17 cellular contexts compared by ENCODE assay signal in the genomic region with DNA sequence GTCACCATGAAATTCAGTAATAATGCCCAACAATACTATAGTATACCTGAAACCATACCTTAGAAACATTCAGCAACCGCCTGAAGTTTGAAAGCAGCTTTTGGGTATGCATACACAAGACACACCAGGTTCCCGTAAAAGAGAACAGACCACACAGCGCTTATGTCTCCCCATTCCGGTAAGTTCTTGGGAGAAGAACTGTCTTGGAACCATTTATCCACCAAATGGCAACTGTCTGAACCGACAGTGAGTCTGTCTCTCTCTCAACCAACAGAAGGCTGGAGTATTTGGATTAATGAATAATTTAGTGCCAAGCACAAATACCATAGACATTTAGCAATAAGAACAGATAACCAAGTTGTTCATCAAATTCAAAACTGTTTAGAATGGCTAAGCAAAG. TPM values are rescaled to one million over a fixed set of nuclear protein-coding genes. Genes with fewer than 3 reads are reported as not detected.
DNase-seq lines count a peak whose midpoint lies in the region; ATAC-seq and TF ChIP-seq lines count a peak whose summit lies in the region.
"Had no signal": no experiment of that assay in that cellular context is flagged by ENCODE, and none has a peak within 500 bp of the region (broad histone marks: within the 10 kb centered on the region; RNA-seq: fewer than 3 reads in every experiment).

No MANE protein-coding gene starts in this region.

- H3K4me3 Mint-ChIP-seq in neural crest cell: peak overlapping the region; percentile 99
- H3K4me3 Mint-ChIP-seq in activated T-cell treated with anti-CD3 and anti-CD28 coated beads, Interleukin-2, amount 50 U/mL, for 4 hours: no peak overlapping the region
- H3K4me3 Mint-ChIP-seq: CD14-positive monocyte; CD4-positive, alpha-beta memory T cell; GM23338 had no signal

- no peak overlapping the region for H3K4me3 ChIP-seq in esophagus squamous epithelium
- H3K4me3 ChIP-seq in gastrocnemius medialis: no peak overlapping the region
- H3K4me3 ChIP-seq: BLaER1, GM23338 had no signal

- WGBS in esophagus squamous epithelium, 2 donors: 64 to 82% methylated on average over 5 of the region's 5 CpGs

- peaks cover 5 to 98% (median 31%) of the 10 kb centered on the region in 3 donors for H3K4me1 ChIP-seq in esophagus squamous epithelium
- H3K4me1 ChIP-seq in gastrocnemius medialis: peaks cover 85 to 92% of the 10 kb centered on the region in 2 donors

- H3K36me3 ChIP-seq in esophagus squamous epithelium: peaks cover 0 to 9% (median 0%) of the 10 kb centered on the region in 3 donors
- H3K36me3 ChIP-seq in gastrocnemius medialis: no peaks in the 10 kb centered on the region

- peaks cover 17% of the 10 kb centered on the region for H3K36me3 Mint-ChIP-seq in neural crest cell (ENCODE audit: low read depth)
- no peaks in the 10 kb centered on the region for H3K36me3 Mint-ChIP-seq in activated T-cell treated with anti-CD3 and anti-CD28 coated beads, Interleukin-2, amount 50 U/mL, for 4 hours (ENCODE audit: insufficient read depth)
- H3K36me3 Mint-ChIP-seq: CD14-positive monocyte; CD4-positive, alpha-beta memory T cell had no signal

- ATAC-seq in gastrocnemius medialis (no peak), HG02840 (IDR thresholded peaks at IDR 0.05; ENCODE audit: low FRiP score, unreplicated experiment) (no peak), HG03565 (IDR thresholded peaks at IDR 0.05; ENCODE audit: unreplicated experiment) (no peak)
- no peak for ATAC-seq in activated T-cell treated with anti-CD3 and anti-CD28 coated beads, Interleukin-2, amount 50 U/mL, for 4 hours
- ATAC-seq: GM23338 had no signal

- TF ChIP-seq POLR2A in esophagus squamous epithelium (IDR thresholded peaks at IDR 0.05): no peak
- no peak for TF ChIP-seq POLR2A in gastrocnemius medialis (IDR thresholded peaks at IDR 0.05)

- peaks cover 12% of the 10 kb centered on the region for H3K27me3 Mint-ChIP-seq in neural crest cell (ENCODE audit: low read depth)
- peaks cover 66% of the 10 kb centered on the region for H3K27me3 Mint-ChIP-seq in activated T-cell treated with anti-CD3 and anti-CD28 coated beads, Interleukin-2, amount 50 U/mL, for 4 hours (ENCODE audit: low read depth)

- H3K27me3 ChIP-seq in esophagus squamous epithelium: peaks cover 0 to 14% (median 0%) of the 10 kb centered on the region in 4 donors
- no peaks in the 10 kb centered on the region for H3K27me3 ChIP-seq in gastrocnemius medialis
- H3K27me3 ChIP-seq: BLaER1 had no signal

- intact Hi-C loops in esophagus squamous epithelium (cut with DNase I): no loop called here
- intact Hi-C loops in gastrocnemius medialis (cut with DNase I; ENCODE audit: low total_unique reads): no loop called here

- H3K27ac ChIP-seq in esophagus squamous epithelium: peak overlapping the region in 3 of 4 donors; percentile 36 to 59 (median 38)
- peak overlapping the region in 3 of 4 donors; percentile 92 to 96 (median 94) for H3K27ac ChIP-seq in gastrocnemius medialis
- H3K27ac ChIP-seq: BLaER1 had no signal

- no peak for DNase-seq in esophagus squamous epithelium (lab: John Stamatoyannopoulos, UW)
- DNase-seq in neural crest cell (ENCODE audit: low read depth, low spot score): no peak
- DNase-seq in gastrocnemius medialis: no peak
- DNase-seq in activated T-cell treated with anti-CD3 and anti-CD28 coated beads, Interleukin-2, amount 50 U/mL, for 4 hours: no peak
- DNase-seq in activated T-cell treated with anti-CD3 and anti-CD28 coated beads, Interleukin-2, amount 50 U/mL, for 1 hour: no peak
- DNase-seq: 8988T; CD4-positive, alpha-beta memory T cell; DMS153; DMS79; GF-D8; HCEC 1CT had no signal

- no peak overlapping the region for H3K27ac Mint-ChIP-seq in neural crest cell (ENCODE audit: unreplicated experiment)
- H3K27ac Mint-ChIP-seq: CD14-positive monocyte; CD4-positive, alpha-beta memory T cell; GM23338 had no signal

- peaks cover 78% of the 10 kb centered on the region for H3K4me1 Mint-ChIP-seq in neural crest cell
- no peaks in the 10 kb centered on the region for H3K4me1 Mint-ChIP-seq in activated T-cell treated with anti-CD3 and anti-CD28 coated beads, Interleukin-2, amount 50 U/mL, for 4 hours (ENCODE audit: low read depth)
- H3K4me1 Mint-ChIP-seq: CD14-positive monocyte; CD4-positive, alpha-beta memory T cell had no signal

- TF ChIP-seq CTCF in esophagus squamous epithelium (IDR thresholded peaks at IDR 0.05) (no peak), neural crest cell (conservative IDR thresholded peaks at IDR 0.05) (no peak), gastrocnemius medialis (IDR thresholded peaks at IDR 0.05 in 4 of 5, conservative IDR thresholded peaks at IDR 0.05 in 1 of 5) (no peak)

- no peaks in the 10 kb centered on the region for H3K9me3 ChIP-seq in esophagus squamous epithelium
- H3K9me3 ChIP-seq in gastrocnemius medialis: no peaks in the 10 kb centered on the region
- H3K9me3 ChIP-seq: BLaER1 had no signal

- in situ Hi-C loops in gastrocnemius medialis (cut with MboI; ENCODE audit: low sequenced_read_pairs in 4 of 4): loop anchor here in 1 of 4 donors (25.0 kb wide), 1 partner anchor 381 kb away; no protein-coding TSS in a partner anchor

- H3K9me3 Mint-ChIP-seq in neural crest cell: no peaks in the 10 kb centered on the region
- no peaks in the 10 kb centered on the region for H3K9me3 Mint-ChIP-seq in activated T-cell treated with anti-CD3 and anti-CD28 coated beads, Interleukin-2, amount 50 U/mL, for 4 hours
- H3K9me3 Mint-ChIP-seq: CD14-positive monocyte; CD4-positive, alpha-beta memory T cell; GM23338 had no signal

RNA-seq across cellular contexts. Expression of gene RGMA, which starts 7.6 kb away (rescaled TPM):
- total RNA-seq in esophagus squamous epithelium (10 to 100 TPM; 18.8 to 74.7 (median 47.1) TPM), neural crest cell (187 and 205 TPM in 2 replicates), gastrocnemius medialis (100 to 1,000 TPM; 150 to 290 (median 184) TPM)
- under 1 TPM in 2 of 3 donors, not detected in 1; 0.18 to 0.22 TPM for total RNA-seq in activated T-cell treated with anti-CD3 and anti-CD28 coated beads, Interleukin-2, amount 50 U/mL, for 4 hours
- total RNA-seq: CD4-positive, alpha-beta memory T cell; HT-29 had no signal

Comparison
In these comparisons a context has a peak if more than half of its experiments do, and no peak if none do; other contexts are left out.
1. RNA of gene RGMA, which starts 7.6 kb away (total RNA-seq): 150 to 290 TPM in gastrocnemius medialis, 187 to 205 TPM in neural crest cell and 18.8 to 74.7 TPM in esophagus squamous epithelium; 0.18 to 0.22 TPM in activated T-cell treated with anti-CD3 and anti-CD28 coated beads, Interleukin-2, amount 50 U/mL, for 4 hours; every median in the first group is over 10 times any median in the second.